17 cellular contexts compared by ENCODE assay signal in genomic region chr16:88309905-88310259, GRCh38.
DNase-seq lines count a peak whose midpoint lies in the region; ATAC-seq, FAIRE-seq and TF ChIP-seq lines count a peak whose summit lies in the region.
"Had no signal": no experiment of that assay in that cellular context is flagged by ENCODE, and none has a peak within 500 bp of the region (broad histone marks: within the 10 kb centered on the region; RNA-seq: fewer than 3 reads in every experiment).

No MANE protein-coding gene starts in this region.

- H2AFZ ChIP-seq in SK-N-SH (ENCODE audit: low read depth) (no peak overlapping the region), H1 (ENCODE audit: low read length) (no peak overlapping the region), osteoblast (ENCODE audit: low read length) (no peak overlapping the region)

- H4K20me1 ChIP-seq in SK-N-SH (ENCODE audit: insufficient read depth) (no peaks in the 10 kb centered on the region), H1 (replicated peaks in 1 of 2; ENCODE audit: control insufficient read depth in 1 of 2, insufficient read depth in 2 of 2, low read length in 2 of 2) (peaks cover 0 to 5% of the 10 kb centered on the region in 2 experiments), osteoblast (ENCODE audit: insufficient read depth, low read length) (no peaks in the 10 kb centered on the region)

- no peaks in the 10 kb centered on the region for H3K36me3 Mint-ChIP-seq in activated naive CD8-positive, alpha-beta T cell treated with anti-CD3 and anti-CD28 coated beads for 36 hours

- no peak overlapping the region for H3K14ac ChIP-seq in H1 (ENCODE audit: insufficient read length)

- H3K4me3 ChIP-seq in SK-N-SH (ENCODE audit: low read depth in 2 of 2, low read length in 1 of 2) (no peak overlapping the region), H1 (ENCODE audit: extremely low read depth in 1 of 4, insufficient read depth in 2 of 4, low read depth in 3 of 4, low read length in 4 of 4) (no peak overlapping the region), osteoblast (ENCODE audit: insufficient read depth, low read length) (no peak overlapping the region)
- H3K4me3 ChIP-seq: adrenal gland, testis had no signal

- H3K27ac Mint-ChIP-seq in activated naive CD8-positive, alpha-beta T cell treated with anti-CD3 and anti-CD28 coated beads for 36 hours: no peak overlapping the region

- H3K4me1 Mint-ChIP-seq in activated naive CD8-positive, alpha-beta T cell treated with anti-CD3 and anti-CD28 coated beads for 36 hours: no peaks in the 10 kb centered on the region

- H3K36me3 ChIP-seq in SK-N-SH (replicated peaks in 1 of 2; ENCODE audit: control insufficient read depth in 1 of 2, insufficient read depth in 2 of 2, low read length in 1 of 2) (no peaks in the 10 kb centered on the region), H1 (ENCODE audit: control insufficient read depth in 2 of 4, insufficient read depth in 4 of 4, low read length in 3 of 4) (no peaks in the 10 kb centered on the region; a peak in 1 of 8 replicates), osteoblast (ENCODE audit: insufficient read depth, low read length) (no peaks in the 10 kb centered on the region)
- H3K36me3 ChIP-seq: adrenal gland had no signal

- WGBS in SK-N-SH (ENCODE audit: low lambda C conversion rate): 79% methylated on average over 3 of the region's 3 CpGs
- 53% methylated on average over 2 of the region's 3 CpGs; no CpG with 5 or more reads in 1 of the 2 experiments for WGBS in H1 (ENCODE audit: extremely low coverage in 1 of 2, insufficient coverage in 1 of 2, insufficient read length in 1 of 2, insufficient replicate concordance in 2 of 2, low coverage in 1 of 2, low lambda C conversion rate in 2 of 2, missing lambda C conversion rate in 1 of 2), 2 experiments

- no peak overlapping the region for H4K91ac ChIP-seq in H1 (replicated peaks; ENCODE audit: insufficient read length, low read length)

- in situ Hi-C loops in G401 (cut with HindIII; ENCODE audit: low sequenced_read_pairs): no loop called here

- no peak overlapping the region for H3K23ac ChIP-seq in H1 (ENCODE audit: insufficient read length)

- TF ChIP-seq CTCF in SK-N-SH (IDR thresholded peaks at IDR 0.05) (0 out of 2 replicates have a peak, but pooled peaks have one; percentile 15), LNCAP (IDR thresholded peaks at IDR 0.05) (peak; percentile 30; the same call in 1 of the 2 replicates), H1 (IDR thresholded peaks at IDR 0.05; ENCODE audit: control extremely low read depth in 1 of 3, insufficient read depth in 1 of 3, low read depth in 1 of 3, low read length in 3 of 3) (peak; percentile 44 to 73 (median 56)), osteoblast (IDR thresholded peaks at IDR 0.05; ENCODE audit: extremely low read depth, low read depth, low read length) (no peak)

- H3K4ac ChIP-seq in H1 (replicated peaks; ENCODE audit: insufficient read length, low read depth, low read length): no peak overlapping the region

- ATAC-seq in SK-N-SH treated with all-trans-retinoic acid at 6 μM for 48 hours: no peak
- ATAC-seq in HG03432 (IDR thresholded peaks at IDR 0.05; ENCODE audit: unreplicated experiment): no peak

- peak; percentile 61 for TF ChIP-seq RAD21 in SK-N-SH (IDR thresholded peaks at IDR 0.05; ENCODE audit: low read length)
- peak; percentile 58 to 72 for TF ChIP-seq RAD21 in H1 (IDR thresholded peaks at IDR 0.05 in 1 of 2, conservative IDR thresholded peaks at IDR 0.05 in 1 of 2; ENCODE audit: low read depth in 2 of 2, low read length in 2 of 2)

- no peaks in the 10 kb centered on the region for H3K9me2 ChIP-seq in SK-N-SH

- H3K18ac ChIP-seq in H1 (ENCODE audit: extremely low read depth, low read length): no peak overlapping the region

- TF ChIP-seq EP300 in SK-N-SH (IDR thresholded peaks at IDR 0.05; ENCODE audit: borderline replicate concordance in 1 of 2, low read depth in 1 of 2, low read length in 1 of 2) (no peak), H1 (IDR thresholded peaks at IDR 0.05; ENCODE audit: borderline replicate concordance in 1 of 2, low read depth in 2 of 2, low read length in 2 of 2) (no peak)

- H2BK5ac ChIP-seq in H1 (ENCODE audit: low read depth, low read length): no peak overlapping the region

- H3F3A ChIP-seq in SK-N-SH (replicated peaks; ENCODE audit: insufficient read depth): peaks cover 40% of the 10 kb centered on the region

- FAIRE-seq in H1 (lab: Jason Lieb, UNC): no peak

- H4K8ac ChIP-seq in H1 (ENCODE audit: extremely low read depth, insufficient read depth, low read length): no peak overlapping the region

- no peaks in the 10 kb centered on the region for H3K23me2 ChIP-seq in H1 (ENCODE audit: low read depth, low read length)

- H3K4me1 ChIP-seq in SK-N-SH (ENCODE audit: control insufficient read depth in 1 of 2, insufficient read depth in 2 of 2, low read depth in 1 of 2, low read length in 1 of 2) (peaks cover 18 to 22% of the 10 kb centered on the region in 2 experiments; a peak in 3 of 4 replicates), H1 (replicated peaks in 1 of 4; ENCODE audit: control insufficient read depth in 3 of 4, insufficient read depth in 4 of 4, low read length in 3 of 4) (no peaks in the 10 kb centered on the region; a peak in 1 of 7 replicates), osteoblast (ENCODE audit: insufficient read depth, low read length) (peaks cover 45% of the 10 kb centered on the region)

- H3K9ac ChIP-seq in SK-N-SH: no peak overlapping the region
- no peak overlapping the region for H3K9ac ChIP-seq in H1 (replicated peaks in 1 of 4; ENCODE audit: extremely low read depth in 1 of 4, low read depth in 3 of 4, low read length in 3 of 4)

- no peak overlapping the region for H2AK5ac ChIP-seq in H1 (ENCODE audit: low read depth, low read length)

- CTCF ChIA-PET in SK-N-SH (lab: Yijun Ruan, JAX): interaction anchor here (1.2 kb wide), 1 partner anchor 128 kb away, joined by 4 read pairs; no protein-coding TSS in a partner anchor
- CTCF ChIA-PET in H1 (lab: Charles Lee; ENCODE audit: partially characterized antibody): interaction anchor here (1.2 to 1.3 kb wide), 2 partner anchors 11 to 12 kb away, joined by 3 read pairs; no protein-coding TSS in a partner anchor

- H3K79me1 ChIP-seq in H1 (ENCODE audit: low read depth, low read length): peaks cover 3% of the 10 kb centered on the region; the same call in 1 of the 2 replicates

- no peak for TF ChIP-seq POLR2A in H1 (IDR thresholded peaks at IDR 0.05; ENCODE audit: control extremely low read depth in 1 of 2, low read depth in 2 of 2, low read length in 2 of 2)

- no peak overlapping the region for H2BK20ac ChIP-seq in H1 (ENCODE audit: low read length)

- no peak overlapping the region for H2BK15ac ChIP-seq in H1 (ENCODE audit: low read length)

- no peak overlapping the region for H3K4me2 ChIP-seq in SK-N-SH
- no peak overlapping the region for H3K4me2 ChIP-seq in H1 (ENCODE audit: insufficient read depth in 1 of 2, low read depth in 2 of 2, low read length in 2 of 2)
- H3K4me2 ChIP-seq in osteoblast (ENCODE audit: insufficient read depth, low read length): no peak overlapping the region

- H3K27me3 Mint-ChIP-seq in activated naive CD8-positive, alpha-beta T cell treated with anti-CD3 and anti-CD28 coated beads for 36 hours: peaks cover 14% of the 10 kb centered on the region

- no peak overlapping the region for H4K5ac ChIP-seq in H1 (ENCODE audit: insufficient read length, low read depth, low read length)

- POLR2A ChIA-PET in SK-N-SH (lab: Yijun Ruan, JAX) (no interaction called here), H1 (lab: Charles Lee; ENCODE audit: partially characterized antibody) (no interaction called here)

- H3K27me3 ChIP-seq in SK-N-SH (ENCODE audit: insufficient read depth): no peaks in the 10 kb centered on the region
- no peaks in the 10 kb centered on the region; a peak in 1 of 7 replicates for H3K27me3 ChIP-seq in H1 (replicated peaks in 1 of 4; ENCODE audit: control insufficient read depth in 3 of 4, extremely low read depth in 1 of 4, insufficient read depth in 3 of 4, low read length in 3 of 4)
- H3K27me3 ChIP-seq in osteoblast (ENCODE audit: insufficient read depth, low read length): no peaks in the 10 kb centered on the region
- H3K27me3 ChIP-seq: adrenal gland, testis had no signal

- no peak overlapping the region for H2BK120ac ChIP-seq in H1 (replicated peaks; ENCODE audit: low read depth, low read length)

- peaks cover 11% of the 10 kb centered on the region for H3K9me3 Mint-ChIP-seq in activated naive CD8-positive, alpha-beta T cell treated with anti-CD3 and anti-CD28 coated beads for 36 hours

- H3K56ac ChIP-seq in H1 (replicated peaks; ENCODE audit: insufficient read length, low read depth, low read length): no peak overlapping the region

- DNase-seq in SK-N-SH (peak; percentile 73), H1 (ENCODE audit: low read depth in 1 of 2, low spot score in 2 of 2) (no peak), osteoblast (ENCODE audit: insufficient read length, low spot score, missing footprints) (peak; percentile 55), G401 (ENCODE audit: low spot score) (no peak)
- DNase-seq in activated naive CD8-positive, alpha-beta T cell treated with anti-CD3 and anti-CD28 coated beads for 36 hours: no peak
- DNase-seq: 8988T; activated CD4-positive, CD25-positive, alpha-beta regulatory T cell treated with anti-CD3 and anti-CD28 coated beads, Interleukin-2, amount 50 U/mL, for 72 hours; activated T-cell treated with anti-CD3 and anti-CD28 coated beads, Interleukin-2, amount 50 U/mL, for 1 hour; adrenal gland; cortex of kidney; Kasumi-1; midbrain; SW 1271; testis had no signal

- H3K79me2 ChIP-seq in SK-N-SH (ENCODE audit: insufficient read depth) (no peaks in the 10 kb centered on the region), H1 (ENCODE audit: control insufficient read depth in 1 of 2, insufficient read depth in 2 of 2, low read length in 2 of 2) (no peaks in the 10 kb centered on the region), osteoblast (ENCODE audit: insufficient read depth, low read length) (no peaks in the 10 kb centered on the region)

- H3K4me3 Mint-ChIP-seq in activated naive CD8-positive, alpha-beta T cell treated with anti-CD3 and anti-CD28 coated beads for 36 hours: no peak overlapping the region

- no peak overlapping the region for H2BK12ac ChIP-seq in H1 (ENCODE audit: low read depth, low read length)

- H3K9me3 ChIP-seq in SK-N-SH (no peaks in the 10 kb centered on the region), H1 (ENCODE audit: insufficient read depth in 2 of 2, low read depth in 1 of 2, low read length in 1 of 2) (peaks cover 6 to 18% of the 10 kb centered on the region in 2 experiments; a peak in 2 of 4 replicates), osteoblast (ENCODE audit: low read depth, low read length) (no peaks in the 10 kb centered on the region)
- H3K9me3 ChIP-seq: adrenal gland, testis had no signal

- H3K27ac ChIP-seq in SK-N-SH (ENCODE audit: low read depth in 2 of 2, low read length in 1 of 2) (no peak overlapping the region), H1 (ENCODE audit: low read depth, low read length) (no peak overlapping the region), osteoblast (ENCODE audit: low read depth, low read length) (no peak overlapping the region)
- H3K27ac ChIP-seq: adrenal gland, testis had no signal

TF ChIP-seq in SK-N-SH treated with all-trans-retinoic acid at 6 μM for 48 hours, 23 proteins besides CTCF, POLR2A, EP300 and RAD21 (continues in another document):
- TF ChIP-seq CSDC2 (CRISPR knock-in tag; IDR thresholded peaks at IDR 0.05) (no peak), ARNTL (CRISPR knock-in tag; IDR thresholded peaks at IDR 0.05; ENCODE audit: borderline replicate concordance, low read depth) (no peak)

TF ChIP-seq in H1, 55 proteins besides CTCF, POLR2A, EP300 and RAD21 (continues in another document):
- TF ChIP-seq KDM1A (IDR thresholded peaks at IDR 0.05; ENCODE audit: borderline replicate concordance, low read length): no peak

Comparison
In these comparisons a context has a peak if more than half of its experiments do, and no peak if none do; other contexts are left out.
1. DNase-seq: peak in SK-N-SH (single experiment) and osteoblast (single experiment); none in H1 (0 of 2), activated naive CD8-positive, alpha-beta T cell treated with anti-CD3 and anti-CD28 coated beads for 36 hours (single experiment) and G401 (single experiment).
2. Of the 17 proteins assayed by ChIP-seq in both H1 and SK-N-SH: peak only in H1: none; only in SK-N-SH: none; in both: CTCF and RAD21; in neither: 15.